Comparison of ENCODE assay signal across 11 cellular contexts in genomic region chr4:107997001-107997788, GRCh38. TPM values are rescaled to one million over a fixed set of nuclear protein-coding genes. Genes with fewer than 3 reads are reported as not detected.
DNase-seq lines count a peak whose midpoint lies in the region; ATAC-seq and TF ChIP-seq lines count a peak whose summit lies in the region.
"Had no signal": no experiment of that assay in that cellular context is flagged by ENCODE, and none has a peak within 500 bp of the region (broad histone marks: within the 10 kb centered on the region; RNA-seq: fewer than 3 reads in every experiment).

No MANE protein-coding gene starts in this region.

- H3K9me2 ChIP-seq in hepatocyte (replicated peaks; ENCODE audit: insufficient read depth) = no peaks in the 10 kb centered on the region

- H3K36me3 ChIP-seq in IMR-90 (ENCODE audit: control insufficient read depth, insufficient read depth, low read length) (no peaks in the 10 kb centered on the region), hepatocyte (replicated peaks; ENCODE audit: insufficient read depth, low read depth) (no peaks in the 10 kb centered on the region), subcutaneous abdominal adipose tissue (ENCODE audit: control insufficient read depth in 5 of 5, insufficient read depth in 5 of 5, low read length in 5 of 5) (peaks cover 2 to 9% (median 3%) of the 10 kb centered on the region in 5 donors)

- H3K18ac ChIP-seq in IMR-90 (ENCODE audit: low read depth, low read length) = no peak overlapping the region

- H3K79me1 ChIP-seq in IMR-90 (ENCODE audit: low read depth in 1 of 2, low read length in 2 of 2) = peaks cover 4 to 30% of the 10 kb centered on the region in 2 experiments; a peak in 3 of 4 replicates

- H3K9ac ChIP-seq in IMR-90 (ENCODE audit: low read depth, low read length) (no peak overlapping the region), subcutaneous abdominal adipose tissue (ENCODE audit: low read length in 5 of 5) (peak overlapping the region in 3 of 5 donors; percentile 22 to 45 (median 23))

- DNase-seq in IMR-90 (peak; percentile 81), astrocyte of the spinal cord (ENCODE audit: low read depth, low spot score) (peak; percentile 60), hepatocyte (ENCODE audit: low spot score) (no peak), kidney glomerular epithelial cell (lab: John Stamatoyannopoulos, UW) (no peak), amygdala (lab: John Stamatoyannopoulos, UW) (no peak)
- DNase-seq: GDM1, natural killer cell, NCI-H1436 had no signal

- ATAC-seq in IMR-90 (ENCODE audit: low read depth) (peak; percentile 84), HG02571 (IDR thresholded peaks at IDR 0.05; ENCODE audit: unreplicated experiment) (no peak), HG02798 (IDR thresholded peaks at IDR 0.05; ENCODE audit: poor library complexity, unreplicated experiment) (no peak)
- ATAC-seq: natural killer cell had no signal

- no CpG with 5 or more reads among the region's 5 CpGs for WGBS in IMR-90 (ENCODE audit: extremely low coverage in 2 of 2, insufficient read length in 1 of 2), 2 experiments
- 61% methylated on average over 5 of the region's 5 CpGs for WGBS in hepatocyte (ENCODE audit: low lambda C conversion rate, missing lambda C conversion rate)

- in situ Hi-C loops in IMR-90 (cut with MboI; ENCODE audit: low sequenced_read_pairs) = no loop called here
- in situ Hi-C loops in astrocyte of the spinal cord (cut with HindIII; ENCODE audit: low sequenced_read_pairs) = no loop called here

- H2BK20ac ChIP-seq in IMR-90 (ENCODE audit: low read depth, low read length) = no peak overlapping the region

- H3K4ac ChIP-seq in IMR-90 (ENCODE audit: low read depth, low read length) = no peak overlapping the region

- no peak overlapping the region for H2BK120ac ChIP-seq in IMR-90 (ENCODE audit: low read depth, low read length)

- intact Hi-C loops in IMR-90 (cut with micrococcal nuclease) = loop anchor here (10.0 kb wide), 1 partner anchor 242 kb away; no protein-coding TSS in a partner anchor

- TF ChIP-seq POLR2A in IMR-90 (IDR thresholded peaks at IDR 0.05; ENCODE audit: low read depth, low read length) = no peak

- dilution Hi-C loops in IMR-90 (cut with HindIII; ENCODE audit: low sequenced_read_pairs, unreplicated experiment) = no loop called here

- H3K9me3 ChIP-seq in IMR-90 (ENCODE audit: control insufficient read depth, insufficient read depth, low read length) = no peaks in the 10 kb centered on the region
- H3K9me3 ChIP-seq in hepatocyte (ENCODE audit: low read depth) = no peaks in the 10 kb centered on the region
- H3K9me3 ChIP-seq in subcutaneous abdominal adipose tissue (ENCODE audit: control insufficient read depth in 5 of 5, low read length in 5 of 5) = no peaks in the 10 kb centered on the region

- TF ChIP-seq RAD21 in IMR-90 (IDR thresholded peaks at IDR 0.05; ENCODE audit: low read length) = no peak

- H3K56ac ChIP-seq in IMR-90 (ENCODE audit: extremely low read depth, insufficient read depth, low read length) = no peak overlapping the region

- H3K79me2 ChIP-seq in hepatocyte = peaks cover 94% of the 10 kb centered on the region

- H3K27me3 ChIP-seq in IMR-90 (ENCODE audit: control insufficient read depth, insufficient read depth, low read length) = no peaks in the 10 kb centered on the region
- H3K27me3 ChIP-seq in hepatocyte = no peaks in the 10 kb centered on the region
- no peaks in the 10 kb centered on the region for H3K27me3 ChIP-seq in subcutaneous abdominal adipose tissue (ENCODE audit: control insufficient read depth in 5 of 5, insufficient read depth in 4 of 5, low read length in 5 of 5)

- H3K4me3 ChIP-seq in IMR-90 (ENCODE audit: insufficient read depth, low read depth, low read length) (no peak overlapping the region), astrocyte of the spinal cord (ENCODE audit: low read depth, low read length) (no peak overlapping the region), hepatocyte (no peak overlapping the region), subcutaneous abdominal adipose tissue (ENCODE audit: low read depth in 1 of 5, low read length in 5 of 5) (no peak overlapping the region)

- H2AK9ac ChIP-seq in IMR-90 (replicated peaks; ENCODE audit: low read depth, low read length, poor library complexity) = no peak overlapping the region

- H4K5ac ChIP-seq in IMR-90 (ENCODE audit: low read depth, low read length) = no peak overlapping the region

- peaks cover 19% of the 10 kb centered on the region for H3K9me1 ChIP-seq in IMR-90 (ENCODE audit: insufficient read depth, low read length)

- H3K4me1 ChIP-seq in IMR-90 (ENCODE audit: control insufficient read depth, insufficient read depth, low read length) (peaks cover 8% of the 10 kb centered on the region), hepatocyte (ENCODE audit: insufficient read depth) (peaks cover 22% of the 10 kb centered on the region), subcutaneous abdominal adipose tissue (ENCODE audit: control insufficient read depth in 5 of 5, insufficient read depth in 5 of 5, low read length in 5 of 5) (peaks cover 2 to 67% (median 49%) of the 10 kb centered on the region in 5 donors)

- no peak overlapping the region for H2BK15ac ChIP-seq in IMR-90 (ENCODE audit: low read depth, low read length)

- H2AFZ ChIP-seq in IMR-90 (replicated peaks; ENCODE audit: low read length, poor library complexity) = no peak overlapping the region
- no peak overlapping the region for H2AFZ ChIP-seq in hepatocyte

- no peak overlapping the region for H3K14ac ChIP-seq in IMR-90 (replicated peaks; ENCODE audit: low read depth, low read length)

- H4K20me1 ChIP-seq in IMR-90 (ENCODE audit: insufficient read depth, low read length) (peaks cover 14% of the 10 kb centered on the region; the same call in 1 of the 2 replicates), hepatocyte (ENCODE audit: insufficient read depth, poor library complexity, severe bottlenecking) (no peaks in the 10 kb centered on the region)

- H3K4me2 ChIP-seq in IMR-90 (ENCODE audit: low read depth, low read length) (peak overlapping the region; percentile 35; the same call in 1 of the 2 replicates), hepatocyte (no peak overlapping the region)

- H2AK5ac ChIP-seq in IMR-90 (ENCODE audit: low read depth, low read length) = 0 out of 2 replicates have a peak overlapping the region, but pooled peaks have one; percentile 7

- CTCF ChIA-PET in IMR-90 (lab: Yijun Ruan, JAX) = no interaction called here

- TF ChIP-seq CTCF in IMR-90 (conservative IDR thresholded peaks at IDR 0.05; ENCODE audit: low read depth, low read length) = no peak
- TF ChIP-seq CTCF in astrocyte of the spinal cord (IDR thresholded peaks at IDR 0.05; ENCODE audit: low read depth, low read length) = no peak
- no peak for TF ChIP-seq CTCF in hepatocyte (IDR thresholded peaks at IDR 0.05; ENCODE audit: poor library complexity)

- no peak overlapping the region for H4K8ac ChIP-seq in IMR-90 (ENCODE audit: low read depth in 2 of 2, low read length in 2 of 2)

- no peak overlapping the region for H3K23ac ChIP-seq in IMR-90 (ENCODE audit: low read depth, low read length)

- no peak overlapping the region for H4K91ac ChIP-seq in IMR-90 (ENCODE audit: insufficient read depth, low read depth, low read length)

- POLR2A ChIA-PET in IMR-90 (lab: Charles Lee; ENCODE audit: unreplicated experiment) = no interaction called here

- no peak overlapping the region for H3K27ac ChIP-seq in IMR-90 (ENCODE audit: insufficient read depth, low read length)
- H3K27ac ChIP-seq in hepatocyte = peak overlapping the region; percentile 55
- peak overlapping the region; percentile 75 for H3K27ac ChIP-seq in subcutaneous abdominal adipose tissue (ENCODE audit: low read depth, low read length)

- no TSS peak for BruUV-seq in IMR-90 (replicated peaks; lab: Mats Ljungman, UMichigan)

- H2BK5ac ChIP-seq in IMR-90 (ENCODE audit: low read depth, low read length, poor library complexity, severe bottlenecking) = peak overlapping the region; percentile 52

TF ChIP-seq in IMR-90, 13 proteins besides CTCF, POLR2A, EP300 and RAD21:
- TF ChIP-seq SMC3 (IDR thresholded peaks at IDR 0.05; ENCODE audit: low read depth, low read length) = no peak
- TF ChIP-seq BHLHE40 (IDR thresholded peaks at IDR 0.05; ENCODE audit: low read depth, low read length) = peak; percentile 36; the same call in 1 of the 2 replicates

RNA-seq across cellular contexts. Expression of gene HADH, which starts 7.5 kb away (rescaled TPM):
- 6.7 and 6.8 TPM in 2 replicates for total RNA-seq in IMR-90 (2012; rRNA removed)
- 21.1 and 22.6 TPM in 2 replicates for polyA plus RNA-seq in IMR-90 (2012; rRNA removed)
- polyA plus RNA-seq in IMR-90 (2012; cell fraction: cytosol; rRNA removed) = 16.1 and 24.5 TPM in 2 replicates
- 13.3 and 33.5 TPM in 2 replicates for polyA plus RNA-seq in IMR-90 (2012; cell fraction: nucleus; rRNA removed; ENCODE audit: low replicate concordance)
- 76.7 and 78.1 TPM in 2 replicates for total RNA-seq in hepatocyte
- polyA plus RNA-seq in hepatocyte = 61.8 and 83.5 TPM in 2 replicates

Comparison
In these comparisons a context has a peak if more than half of its experiments do, and no peak if none do; other contexts are left out.
1. DNase-seq: peak in IMR-90 (single experiment) and astrocyte of the spinal cord (single experiment); none in hepatocyte (single experiment), kidney glomerular epithelial cell (single experiment) and amygdala (0 of 56).